Comparison of ENCODE assay signal across 14 cellular contexts in genomic region chr2:150620860-150621259, GRCh38.
DNase-seq lines count a peak whose midpoint lies in the region; ATAC-seq and TF ChIP-seq lines count a peak whose summit lies in the region.
"Had no signal": no experiment of that assay in that cellular context is flagged by ENCODE, and none has a peak within 500 bp of the region (broad histone marks: within the 10 kb centered on the region; RNA-seq: fewer than 3 reads in every experiment).

No MANE protein-coding gene starts in this region.

- peaks cover 70% of the 10 kb centered on the region for H3K4me1 ChIP-seq in SJCRH30
- H3K4me1 ChIP-seq in sigmoid colon: peaks cover 0 to 45% (median 31%) of the 10 kb centered on the region in 4 donors

- 85 to 88% methylated on average over 6 of the region's 6 CpGs for WGBS in sigmoid colon, 2 donors

- no peaks in the 10 kb centered on the region for H3K36me3 ChIP-seq in SJCRH30
- H3K36me3 ChIP-seq in sigmoid colon: no peaks in the 10 kb centered on the region

- no peak for TF ChIP-seq POLR2A in sigmoid colon (IDR thresholded peaks at IDR 0.05)

- ATAC-seq in GM18519 (IDR thresholded peaks at IDR 0.05; ENCODE audit: low FRiP score, unreplicated experiment): no peak
- ATAC-seq: GM12878, T-helper 17 cell had no signal

- H3K27ac ChIP-seq in C4-2B (peak overlapping the region; percentile 38; the same call in 1 of the 2 replicates), SJCRH30 (peak overlapping the region; percentile 42), sigmoid colon (peak overlapping the region in 3 of 4 donors; percentile 51 to 74 (median 73))

- TF ChIP-seq EP300 in sigmoid colon (IDR thresholded peaks at IDR 0.05): no peak

- DNase-seq in SJCRH30: no peak
- DNase-seq in fibroblast of gingiva (ENCODE audit: low read depth): peak; percentile 30
- no peak for DNase-seq in sigmoid colon
- no peak for DNase-seq in epidermal melanocyte (ENCODE audit: insufficient read length, low spot score)
- DNase-seq in GM19238 (ENCODE audit: insufficient read length, low spot score): no peak
- DNase-seq in NCI-H524 treated with DMSO at 0.1 percent for 48 hours (lab: John Stamatoyannopoulos, UW): no peak
- DNase-seq: activated CD8-positive, alpha-beta memory T cell treated with anti-CD3 and anti-CD28 coated beads for 24 hours; activated naive CD4-positive, alpha-beta T cell treated with Interleukin-2 at 50 U/mL for 16 hours; left cardiac atrium; stimulated activated CD4-positive, alpha-beta T cell treated with anti-CD3 and anti-CD28 coated beads, Interleukin-12 subunit alpha, Interleukin-12 subunit beta, amount 100 ng/mL, for 4 hours; T-helper 17 cell had no signal

- intact Hi-C loops in sigmoid colon (cut with DNase I): no loop called here

- H3K9me3 ChIP-seq in SJCRH30 (replicated peaks): no peaks in the 10 kb centered on the region
- H3K9me3 ChIP-seq in sigmoid colon: no peaks in the 10 kb centered on the region

- H3K27me3 ChIP-seq in SJCRH30 (no peaks in the 10 kb centered on the region), sigmoid colon (no peaks in the 10 kb centered on the region)

- no peak for TF ChIP-seq CTCF in C4-2B (conservative IDR thresholded peaks at IDR 0.05)
- no peak for TF ChIP-seq CTCF in sigmoid colon (IDR thresholded peaks at IDR 0.05)

- H3K4me3 ChIP-seq in SJCRH30: no peak overlapping the region
- no peak overlapping the region for H3K4me3 ChIP-seq in sigmoid colon
- H3K4me3 ChIP-seq: GM12878 had no signal
